ENCODE assay signal across 8 cellular contexts in genomic region chr12:3034067-3034750, GRCh38. TPM values are rescaled to one million over a fixed set of nuclear protein-coding genes. Genes with fewer than 3 reads are reported as not detected.
A peak's percentile ranks its signal among the peaks of the same experiment; 100 is the strongest.
DNase-seq lines count a peak whose midpoint lies in the region; ATAC-seq and TF ChIP-seq lines count a peak whose summit lies in the region.

No MANE protein-coding gene starts in this region.

- peaks cover 8% of the 10 kb centered on the region for H4K20me1 ChIP-seq in osteoblast (ENCODE audit: insufficient read depth, low read length)

- no peak overlapping the region for H3K4me2 ChIP-seq in osteoblast (ENCODE audit: insufficient read depth, low read length)

- H3K27ac ChIP-seq in osteoblast (ENCODE audit: low read depth, low read length), result no peak overlapping the region

- DNase-seq in DMS114 treated with DMSO at 0.1 percent for 48 hours (lab: John Stamatoyannopoulos, UW; ENCODE audit: unreplicated experiment), result peak; percentile 14
- DNase-seq in H4 (ENCODE audit: low spot score), result peak; percentile 53
- DNase-seq in NCI-H510A (lab: John Stamatoyannopoulos, UW), result peak; percentile 51
- DNase-seq in activated CD8-positive, alpha-beta memory T cell treated with anti-CD3 and anti-CD28 coated beads, Interleukin-2, amount 50 U/mL, for 48 hours, result peak; percentile 70
- peak; percentile 24 for DNase-seq in foreskin melanocyte
- peak; percentile 97 for DNase-seq in osteoblast (ENCODE audit: insufficient read length, low spot score, missing footprints)

- no peak overlapping the region for H2AFZ ChIP-seq in osteoblast (ENCODE audit: low read length)

- H3K4me3 ChIP-seq in osteoblast (ENCODE audit: insufficient read depth, low read length), result no peak overlapping the region

- H3K36me3 ChIP-seq in osteoblast (ENCODE audit: insufficient read depth, low read length), result peaks cover 38% of the 10 kb centered on the region

- peaks cover 10% of the 10 kb centered on the region for H3K4me1 ChIP-seq in osteoblast (ENCODE audit: insufficient read depth, low read length)

- H3K27me3 ChIP-seq in osteoblast (ENCODE audit: insufficient read depth, low read length), result no peaks in the 10 kb centered on the region

- ATAC-seq in GM18511 (IDR thresholded peaks at IDR 0.05; ENCODE audit: unreplicated experiment), result no peak
- ATAC-seq in GM21576 (IDR thresholded peaks at IDR 0.05; ENCODE audit: unreplicated experiment), result no peak

- no peaks in the 10 kb centered on the region for H3K9me3 ChIP-seq in osteoblast (ENCODE audit: low read depth, low read length)

- no peaks in the 10 kb centered on the region for H3K79me2 ChIP-seq in osteoblast (ENCODE audit: insufficient read depth, low read length)

- peak; percentile 75 for TF ChIP-seq CTCF in osteoblast (IDR thresholded peaks at IDR 0.05; ENCODE audit: extremely low read depth, low read depth, low read length)

RNA-seq across cellular contexts. Expression of gene TSPAN9, which starts 43.0 kb away (rescaled TPM):
- 12.7 and 15.8 TPM in 2 replicates for total RNA-seq in H4 (2014; rRNA removed; shearing (Covaris generic))
- 12.1 and 13.0 TPM in 2 replicates for total RNA-seq in osteoblast

Comparison
In these comparisons a context has a peak if more than half of its experiments do, and no peak if none do; other contexts are left out.
1. DNase-seq: peak in every context shown above with its lines; median percentile 97 in osteoblast; 70 in activated CD8-positive, alpha-beta memory T cell treated with anti-CD3 and anti-CD28 coated beads, Interleukin-2, amount 50 U/mL, for 48 hours; 53 in H4; 51 in NCI-H510A; 24 in foreskin melanocyte; 14 in DMS114 treated with DMSO at 0.1 percent for 48 hours.